Comparison of ENCODE assay signal across 24 cellular contexts in genomic region chr14:45641541-45641940, GRCh38.
"Had no signal": no experiment of that assay in that cellular context is flagged by ENCODE, and none has a peak within 500 bp of the region (broad histone marks: within the 10 kb centered on the region; RNA-seq: fewer than 3 reads in every experiment).

No MANE protein-coding gene starts in this region.

- H3K36me3 Mint-ChIP-seq: naive B cell; stimulated activated effector memory CD8-positive, alpha-beta T cell treated with anti-CD3 and anti-CD28 coated beads, Interleukin-12 subunit alpha, Interleukin-12 subunit beta, amount 100 ng/mL, for 72 hours; type B pancreatic cell had no signal

- H3K9me3 Mint-ChIP-seq: type B pancreatic cell had no signal

- DNase-seq: effector CD4-positive, alpha-beta T cell; endodermal cell; erythroblast; foreskin keratinocyte; head of caudate nucleus; left colon; left ventricle myocardium superior; mesendoderm; naive B cell; right lobe of liver; stimulated activated CD4-positive, alpha-beta T cell treated with anti-CD3 and anti-CD28 coated beads, Interleukin-4, amount 100 ng/mL, for 1 hour; stimulated activated CD8-positive, alpha-beta memory T cell treated with anti-CD3 and anti-CD28 coated beads, Interleukin-4, amount 100 ng/mL, for 48 hours; stimulated activated naive CD8-positive, alpha-beta T cell treated with anti-CD3 and anti-CD28 coated beads, Interleukin-15, Interleukin-2, amounts not matched to agents 100 U/mL and 50 U/mL, for 24 hours; thyroid gland had no signal

- H3K9me3 ChIP-seq: prostate gland, right lobe of liver, suprapubic skin, thyroid gland, vagina had no signal

- H3K4me3 Mint-ChIP-seq: endodermal cell; naive B cell; nephron; stimulated activated effector memory CD8-positive, alpha-beta T cell treated with anti-CD3 and anti-CD28 coated beads, Interleukin-12 subunit alpha, Interleukin-12 subunit beta, amount 100 ng/mL, for 72 hours; type B pancreatic cell had no signal

- H2AFZ ChIP-seq: hepatocyte, parathyroid adenoma had no signal

- H3K27me3 Mint-ChIP-seq: naive B cell, type B pancreatic cell had no signal

- ATAC-seq: foreskin keratinocyte; left colon; left ventricle myocardium superior; right lobe of liver; stimulated activated effector memory CD8-positive, alpha-beta T cell treated with anti-CD3 and anti-CD28 coated beads, Interleukin-12 subunit alpha, Interleukin-12 subunit beta, amount 100 ng/mL, for 72 hours; stimulated activated naive CD8-positive, alpha-beta T cell treated with anti-CD3 and anti-CD28 coated beads, Interleukin-15, Interleukin-2, amounts not matched to agents 100 U/mL and 50 U/mL, for 24 hours had no signal

- H3K27ac ChIP-seq: foreskin keratinocyte, hepatocyte, parathyroid adenoma, prostate gland, right lobe of liver, suprapubic skin, thyroid gland, vagina had no signal

- H3K4me3 ChIP-seq: hepatocyte, lung, prostate gland, right lobe of liver, suprapubic skin, thyroid gland, vagina had no signal

- H3K79me2 ChIP-seq: hepatocyte, parathyroid adenoma had no signal

- H3K4me2 ChIP-seq: hepatocyte had no signal

- H3K27me3 ChIP-seq: foreskin keratinocyte, hepatocyte, right lobe of liver, suprapubic skin, thyroid gland, vagina had no signal

- H3K4me1 ChIP-seq: parathyroid adenoma, prostate gland, right lobe of liver, suprapubic skin, thyroid gland, vagina had no signal

- FAIRE-seq: endothelial cell of umbilical vein had no signal

- H3K9ac ChIP-seq: parathyroid adenoma had no signal

- H3K36me3 ChIP-seq: prostate gland, right lobe of liver, suprapubic skin, thyroid gland, vagina had no signal

- H3K4me1 Mint-ChIP-seq: endodermal cell; naive B cell; nephron; stimulated activated effector memory CD8-positive, alpha-beta T cell treated with anti-CD3 and anti-CD28 coated beads, Interleukin-12 subunit alpha, Interleukin-12 subunit beta, amount 100 ng/mL, for 72 hours had no signal

- H3K27ac Mint-ChIP-seq: endodermal cell; naive B cell; nephron; stimulated activated effector memory CD8-positive, alpha-beta T cell treated with anti-CD3 and anti-CD28 coated beads, Interleukin-12 subunit alpha, Interleukin-12 subunit beta, amount 100 ng/mL, for 72 hours; type B pancreatic cell had no signal
